Comparison of ENCODE assay signal across 35 cellular contexts in genomic region chr13:40052954-40053353, GRCh38.
"Had no signal": no experiment of that assay in that cellular context is flagged by ENCODE, and none has a peak within 500 bp of the region (broad histone marks: within the 10 kb centered on the region; RNA-seq: fewer than 3 reads in every experiment).

No MANE protein-coding gene starts in this region.

- ATAC-seq: activated CD4-positive, alpha-beta T cell treated with anti-CD3 and anti-CD28 coated beads for 36 hours; activated CD4-positive, CD25-positive, alpha-beta regulatory T cell treated with anti-CD3 and anti-CD28 coated beads, Interleukin-2, amount 50 U/mL, for 24 hours; activated CD8-positive, alpha-beta T cell treated with anti-CD3 and anti-CD28 coated beads for 36 hours; activated naive CD4-positive, alpha-beta T cell treated with anti-CD3 and anti-CD28 coated beads, Interleukin-2, amount 50 U/mL, for 72 hours; activated T-cell treated with anti-CD3 and anti-CD28 coated beads, Interleukin-2, amount 50 U/mL, for 4 hours; activated T-cell treated with anti-CD3 and anti-CD28 coated beads, Interleukin-2, amount 50 U/mL, for 72 hours; activated T-helper 17 cell treated with anti-CD3 and anti-CD28 coated beads, Interleukin-2, amount 50 U/mL, for 72 hours; body of pancreas had no signal

- H3K4me3 Mint-ChIP-seq: activated CD4-positive, alpha-beta T cell treated with anti-CD3 and anti-CD28 coated beads for 36 hours; activated CD8-positive, alpha-beta T cell treated with anti-CD3 and anti-CD28 coated beads for 36 hours; activated naive CD4-positive, alpha-beta T cell treated with anti-CD3 and anti-CD28 coated beads for 36 hours; activated naive CD8-positive, alpha-beta T cell treated with anti-CD3 and anti-CD28 coated beads for 36 hours; activated T-cell treated with anti-CD3 and anti-CD28 coated beads, Interleukin-2, amount 50 U/mL, for 4 hours; activated T-cell treated with anti-CD3 and anti-CD28 coated beads, Interleukin-2, amount 50 U/mL, for 72 hours; activated T-helper 1 cell treated with anti-CD3 and anti-CD28 coated beads, Interleukin-12 subunit alpha, Interleukin-12 subunit beta, Interleukin-2, Interleukin-4 antibody, amounts not matched to agents 30 ng/mL and 10 ng/mL and 1 ng/mL, durations not matched to agents 14 hours and 24 hours and 36 hours; activated T-helper 17 cell treated with anti-CD3 and anti-CD28 coated beads, Interleukin-2, amount 50 U/mL, for 72 hours; central memory CD8-positive, alpha-beta T cell; T-helper 1 cell treated with Interleukin-12 subunit alpha and Interleukin-12 subunit beta and Interleukin-4 antibody, amounts not matched to agents 30 μg/mL and 1 μg/mL, for 36 hours; T-helper 2 cell treated with Interferon-gamma antibody and Interleukin-4, amounts not matched to agents 5 μg/mL and 100 μg/mL, for 36 hours had no signal

- H3K4me1 ChIP-seq: adrenal gland, breast epithelium had no signal

- H3K4me3 ChIP-seq: adrenal gland, body of pancreas, breast epithelium had no signal

- H3K9me3 ChIP-seq: adrenal gland, body of pancreas, breast epithelium had no signal

- H3K27me3 ChIP-seq: adrenal gland, body of pancreas, brain microvascular endothelial cell, breast epithelium had no signal

- DNase-seq: activated CD4-positive, alpha-beta T cell treated with anti-CD3 and anti-CD28 coated beads for 1 hour; activated CD4-positive, alpha-beta T cell treated with anti-CD3 and anti-CD28 coated beads for 36 hours; activated CD4-positive, alpha-beta T cell treated with anti-CD3 and anti-CD28 coated beads for 48 hours; activated CD4-positive, alpha-beta T cell treated with anti-CD3 and anti-CD28 coated beads, Interleukin-2, amount 50 U/mL, for 48 hours; activated CD4-positive, CD25-positive, alpha-beta regulatory T cell; activated CD8-positive, alpha-beta memory T cell treated with anti-CD3 and anti-CD28 coated beads, Interleukin-2, amount 50 U/mL, for 4 hours; activated CD8-positive, alpha-beta T cell treated with anti-CD3 and anti-CD28 coated beads for 36 hours; activated effector memory CD4-positive, alpha-beta T cell treated with anti-CD3 and anti-CD28 coated beads, Interleukin-2, amount 50 U/mL, for 16 hours; activated gamma-delta T cell treated with Interleukin-2 at 50 U/mL for 16 hours; activated naive CD4-positive, alpha-beta T cell; activated naive CD4-positive, alpha-beta T cell treated with anti-CD3 and anti-CD28 coated beads for 36 hours; activated naive CD4-positive, alpha-beta T cell treated with anti-CD3 and anti-CD28 coated beads, Interleukin-2, amount 50 U/mL, for 16 hours; activated naive CD8-positive, alpha-beta T cell treated with anti-CD3 and anti-CD28 coated beads for 36 hours; activated T-cell treated with anti-CD3 and anti-CD28 coated beads for 4 hours; activated T-cell treated with anti-CD3 and anti-CD28 coated beads, Interleukin-2, amount 50 U/mL, for 1 hour; activated T-cell treated with anti-CD3 and anti-CD28 coated beads, Interleukin-2, amount 50 U/mL, for 4 hours; activated T-cell treated with anti-CD3 and anti-CD28 coated beads, Interleukin-2, amount 50 U/mL, for 72 hours; adrenal gland; amniotic stem cell; aorta; body of pancreas; brain microvascular endothelial cell; SW 1271; T-helper 1 cell; T-helper 2 cell; T-helper 9 cell had no signal

- H3K9me3 Mint-ChIP-seq: activated naive CD4-positive, alpha-beta T cell treated with anti-CD3 and anti-CD28 coated beads for 36 hours; activated naive CD8-positive, alpha-beta T cell treated with anti-CD3 and anti-CD28 coated beads for 36 hours; activated T-helper 1 cell treated with anti-CD3 and anti-CD28 coated beads, Interleukin-12 subunit alpha, Interleukin-12 subunit beta, Interleukin-2, Interleukin-4 antibody, amounts not matched to agents 30 ng/mL and 10 ng/mL and 1 ng/mL, durations not matched to agents 14 hours and 24 hours and 36 hours; central memory CD8-positive, alpha-beta T cell; T-helper 1 cell treated with Interleukin-12 subunit alpha and Interleukin-12 subunit beta and Interleukin-4 antibody, amounts not matched to agents 30 μg/mL and 1 μg/mL, for 36 hours; T-helper 2 cell treated with Interferon-gamma antibody and Interleukin-4, amounts not matched to agents 5 μg/mL and 100 μg/mL, for 36 hours had no signal

- H3K27ac Mint-ChIP-seq: activated CD4-positive, alpha-beta T cell treated with anti-CD3 and anti-CD28 coated beads for 36 hours; activated CD8-positive, alpha-beta T cell treated with anti-CD3 and anti-CD28 coated beads for 36 hours; activated naive CD4-positive, alpha-beta T cell treated with anti-CD3 and anti-CD28 coated beads for 36 hours; activated naive CD4-positive, alpha-beta T cell treated with anti-CD3 and anti-CD28 coated beads, Interleukin-2, amount 50 U/mL, for 72 hours; activated naive CD8-positive, alpha-beta T cell treated with anti-CD3 and anti-CD28 coated beads for 36 hours; activated T-cell treated with anti-CD3 and anti-CD28 coated beads, Interleukin-2, amount 50 U/mL, for 72 hours; activated T-helper 1 cell treated with anti-CD3 and anti-CD28 coated beads, Interleukin-12 subunit alpha, Interleukin-12 subunit beta, Interleukin-2, Interleukin-4 antibody, amounts not matched to agents 30 ng/mL and 10 ng/mL and 1 ng/mL, durations not matched to agents 14 hours and 24 hours and 36 hours; activated T-helper 17 cell treated with anti-CD3 and anti-CD28 coated beads, Interleukin-2, amount 50 U/mL, for 72 hours; T-helper 1 cell treated with Interleukin-12 subunit alpha and Interleukin-12 subunit beta and Interleukin-4 antibody, amounts not matched to agents 30 μg/mL and 1 μg/mL, for 36 hours; T-helper 2 cell treated with Interferon-gamma antibody and Interleukin-4, amounts not matched to agents 5 μg/mL and 100 μg/mL, for 36 hours had no signal

- H3K4me1 Mint-ChIP-seq: activated CD4-positive, alpha-beta T cell treated with anti-CD3 and anti-CD28 coated beads for 36 hours; activated naive CD8-positive, alpha-beta T cell treated with anti-CD3 and anti-CD28 coated beads for 36 hours; activated T-helper 17 cell treated with anti-CD3 and anti-CD28 coated beads, Interleukin-2, amount 50 U/mL, for 72 hours; central memory CD8-positive, alpha-beta T cell had no signal

- H3K36me3 Mint-ChIP-seq: activated naive CD8-positive, alpha-beta T cell treated with anti-CD3 and anti-CD28 coated beads for 36 hours had no signal

- H3K27me3 Mint-ChIP-seq: activated CD4-positive, alpha-beta T cell treated with anti-CD3 and anti-CD28 coated beads for 36 hours; activated naive CD8-positive, alpha-beta T cell treated with anti-CD3 and anti-CD28 coated beads for 36 hours; activated T-helper 17 cell treated with anti-CD3 and anti-CD28 coated beads, Interleukin-2, amount 50 U/mL, for 72 hours had no signal

- H3K27ac ChIP-seq: adrenal gland, body of pancreas, brain microvascular endothelial cell, breast epithelium, VCaP had no signal

- H3K36me3 ChIP-seq: adrenal gland, brain microvascular endothelial cell, breast epithelium had no signal
